In genomic region chr16:5468488-5468887, GRCh38 we compare ENCODE assay signal across 6 cellular contexts.
"Had no signal": no experiment of that assay in that cellular context is flagged by ENCODE, and none has a peak within 500 bp of the region (broad histone marks: within the 10 kb centered on the region; RNA-seq: fewer than 3 reads in every experiment).

No MANE protein-coding gene starts in this region.

- H3K9ac ChIP-seq: KMS-11 had no signal

- H3K27ac ChIP-seq: HL-60, KMS-11 had no signal

- FAIRE-seq: HTR-8/SVneo had no signal

- H3K4me2 ChIP-seq: KMS-11 had no signal

- DNase-seq: IMR-90, KBM-7, KG1 had no signal
